14 cellular contexts compared by ENCODE assay signal in genomic region chr14:90523544-90523943, GRCh38.
A peak's percentile ranks its signal among the peaks of the same experiment; 100 is the strongest.
DNase-seq lines count a peak whose midpoint lies in the region; ATAC-seq and TF ChIP-seq lines count a peak whose summit lies in the region.
"Had no signal": no experiment of that assay in that cellular context is flagged by ENCODE, and none has a peak within 500 bp of the region (broad histone marks: within the 10 kb centered on the region; RNA-seq: fewer than 3 reads in every experiment).

No MANE protein-coding gene starts in this region.

- peaks cover 3% of the 10 kb centered on the region for H3K36me3 Mint-ChIP-seq in brain
- H3K36me3 Mint-ChIP-seq in mesothelial cell of epicardium, result no peaks in the 10 kb centered on the region
- H3K36me3 Mint-ChIP-seq: activated naive CD8-positive, alpha-beta T cell had no signal

- no peak for TF ChIP-seq POLR2A in heart left ventricle (IDR thresholded peaks at IDR 0.05)
- TF ChIP-seq POLR2A in transverse colon (IDR thresholded peaks at IDR 0.05), result no peak

- H3K4me3 Mint-ChIP-seq in brain, result no peak overlapping the region
- H3K4me3 Mint-ChIP-seq in mesothelial cell of epicardium, result no peak overlapping the region
- H3K4me3 Mint-ChIP-seq: activated naive CD8-positive, alpha-beta T cell had no signal

- TF ChIP-seq CTCF in heart left ventricle (IDR thresholded peaks at IDR 0.05) (no peak), brain (conservative IDR thresholded peaks at IDR 0.05) (no peak), transverse colon (IDR thresholded peaks at IDR 0.05) (no peak), mesothelial cell of epicardium (IDR thresholded peaks at IDR 0.05; ENCODE audit: unreplicated experiment) (no peak)

- no peaks in the 10 kb centered on the region for H3K36me3 ChIP-seq in heart left ventricle
- H3K36me3 ChIP-seq in transverse colon, result no peaks in the 10 kb centered on the region
- H3K36me3 ChIP-seq: tibial nerve had no signal

- no peak for ATAC-seq in heart left ventricle
- no peak for ATAC-seq in HG02870 (IDR thresholded peaks at IDR 0.05; ENCODE audit: unreplicated experiment)
- ATAC-seq: left lobe of liver had no signal

- H3K9me3 ChIP-seq in heart left ventricle, result peaks cover 0 to 9% (median 0%) of the 10 kb centered on the region in 12 donors
- H3K9me3 ChIP-seq in transverse colon, result no peaks in the 10 kb centered on the region

- no peak for TF ChIP-seq EP300 in transverse colon (IDR thresholded peaks at IDR 0.05; ENCODE audit: low read depth)

- peaks cover 0 to 63% (median 44%) of the 10 kb centered on the region in 12 donors for H3K4me1 ChIP-seq in heart left ventricle
- H3K4me1 ChIP-seq in transverse colon, result peaks cover 2 to 32% (median 26%) of the 10 kb centered on the region in 4 donors

- intact Hi-C loops in heart left ventricle (cut with DNase I) (loop anchor here in 4 of 10 donors (5.0 to 10.0 kb wide), 3 partner anchors 116 to 126 kb away; partner anchors contain the start of gene CALM1 (in 2 of the 4)), cardiac septum (cut with DNase I) (loop anchor here (5.0 kb wide), 2 partner anchors 121 to 174 kb away; no protein-coding TSS in a partner anchor), transverse colon (cut with DNase I; ENCODE audit: low total_unique reads) (loop anchor here (10.0 kb wide), 1 partner anchor 219 kb away; no protein-coding TSS in a partner anchor)

- in situ Hi-C loops in transverse colon (cut with MboI; ENCODE audit: low pct_ligation_motif_present in 1 of 4, low pct_unique_long_range_greater_than_20kb in 1 of 4, low sequenced_read_pairs in 3 of 4), result no loop called here

- peaks cover 0 to 18% (median 11%) of the 10 kb centered on the region in 5 experiments for H3K9me3 Mint-ChIP-seq in brain
- peaks cover 9% of the 10 kb centered on the region for H3K9me3 Mint-ChIP-seq in mesothelial cell of epicardium

- H3K27me3 Mint-ChIP-seq in brain (peaks cover 9% of the 10 kb centered on the region), mesothelial cell of epicardium (ENCODE audit: low read depth) (no peaks in the 10 kb centered on the region)
- H3K27me3 Mint-ChIP-seq: activated naive CD8-positive, alpha-beta T cell had no signal

- WGBS in heart left ventricle, 4 donors, result 86 to 90% (median 90%) methylated on average over 8 of the region's 8 CpGs
- 88% methylated on average over 8 of the region's 8 CpGs; no CpG with 5 or more reads in 1 of the 2 donors for WGBS in transverse colon (ENCODE audit: low coverage in 1 of 2), 2 donors

- H3K27ac Mint-ChIP-seq in brain (peak overlapping the region in 3 of 5 experiments; percentile 74 to 94 (median 90)), mesothelial cell of epicardium (no peak overlapping the region)
- H3K27ac Mint-ChIP-seq: activated naive CD8-positive, alpha-beta T cell had no signal

- H3K4me3 ChIP-seq in heart left ventricle (no peak overlapping the region), transverse colon (no peak overlapping the region)
- H3K4me3 ChIP-seq: tibial nerve had no signal

- H3K27ac ChIP-seq in heart left ventricle (peak overlapping the region in 7 of 12 donors; percentile 20 to 78 (median 54)), transverse colon (peak overlapping the region in 3 of 4 donors; percentile 21 to 68 (median 54))
- H3K27ac ChIP-seq: KMS-11 had no signal

- H3K27me3 ChIP-seq in heart left ventricle (no peaks in the 10 kb centered on the region), transverse colon (no peaks in the 10 kb centered on the region)
- H3K27me3 ChIP-seq: tibial nerve had no signal

- DNase-seq in heart left ventricle, result peak in 1 of 5 donors; percentile 10
- DNase-seq in cardiac septum (ENCODE audit: low spot score), result no peak
- DNase-seq in iris pigment epithelial cell (ENCODE audit: low read depth), result peak; percentile 62
- DNase-seq in transverse colon, result no peak
- DNase-seq in mesothelial cell of epicardium (ENCODE audit: low spot score in 2 of 2, unreplicated experiment in 2 of 2), result no peak
- no peak for DNase-seq in dermis blood vessel endothelial cell
- DNase-seq: 8988T, SIG-M5 had no signal

- H3K4me1 Mint-ChIP-seq in brain (peaks cover 39% of the 10 kb centered on the region), mesothelial cell of epicardium (peaks cover 28% of the 10 kb centered on the region)
